In genomic region chr11:102317099-102317767, GRCh38 we compare ENCODE assay signal across 8 cellular contexts. TPM values are rescaled to one million over a fixed set of nuclear protein-coding genes. Genes with fewer than 3 reads are reported as not detected.
DNase-seq lines count a peak whose midpoint lies in the region; ATAC-seq lines count a peak whose summit lies in the region.

Gene BIRC3, plus strand, starts transcription at chr11:102317484. Its CDS starts 7,026 bp downstream, at chr11:102324510.

- ATAC-seq in GM21825 (IDR thresholded peaks at IDR 0.05; ENCODE audit: unreplicated experiment): peak; percentile 85

- DNase-seq in Daoy (ENCODE audit: low read depth) (peak; percentile 94), Kasumi-1 (lab: John Stamatoyannopoulos, UW) (peak; percentile 89 to 92), SHP77 treated with DMSO at 0.1 percent for 48 hours (lab: John Stamatoyannopoulos, UW) (peak; percentile 93), foreskin melanocyte (peak; percentile 53), non-pigmented ciliary epithelial cell (ENCODE audit: low read depth) (peak; percentile 86), superior temporal gyrus (ENCODE audit: extremely low spot score) (peak; percentile 63)
- peak; percentile 96 for DNase-seq in activated effector memory CD4-positive, alpha-beta T cell treated with anti-CD3 and anti-CD28 coated beads, Interleukin-2, amount 50 U/mL, for 16 hours

RNA-seq across cellular contexts. Expression of gene BIRC3, which starts in this region (rescaled TPM):
- total RNA-seq in Daoy (2014; rRNA removed; shearing (Covaris generic)): 21.3 and 24.7 TPM in 2 replicates

Comparison
In these comparisons a context has a peak if more than half of its experiments do, and no peak if none do; other contexts are left out.
1. Peak in every context shown above with its lines: DNase-seq and ATAC-seq.